8 cellular contexts compared by ENCODE assay signal in the genomic region with DNA sequence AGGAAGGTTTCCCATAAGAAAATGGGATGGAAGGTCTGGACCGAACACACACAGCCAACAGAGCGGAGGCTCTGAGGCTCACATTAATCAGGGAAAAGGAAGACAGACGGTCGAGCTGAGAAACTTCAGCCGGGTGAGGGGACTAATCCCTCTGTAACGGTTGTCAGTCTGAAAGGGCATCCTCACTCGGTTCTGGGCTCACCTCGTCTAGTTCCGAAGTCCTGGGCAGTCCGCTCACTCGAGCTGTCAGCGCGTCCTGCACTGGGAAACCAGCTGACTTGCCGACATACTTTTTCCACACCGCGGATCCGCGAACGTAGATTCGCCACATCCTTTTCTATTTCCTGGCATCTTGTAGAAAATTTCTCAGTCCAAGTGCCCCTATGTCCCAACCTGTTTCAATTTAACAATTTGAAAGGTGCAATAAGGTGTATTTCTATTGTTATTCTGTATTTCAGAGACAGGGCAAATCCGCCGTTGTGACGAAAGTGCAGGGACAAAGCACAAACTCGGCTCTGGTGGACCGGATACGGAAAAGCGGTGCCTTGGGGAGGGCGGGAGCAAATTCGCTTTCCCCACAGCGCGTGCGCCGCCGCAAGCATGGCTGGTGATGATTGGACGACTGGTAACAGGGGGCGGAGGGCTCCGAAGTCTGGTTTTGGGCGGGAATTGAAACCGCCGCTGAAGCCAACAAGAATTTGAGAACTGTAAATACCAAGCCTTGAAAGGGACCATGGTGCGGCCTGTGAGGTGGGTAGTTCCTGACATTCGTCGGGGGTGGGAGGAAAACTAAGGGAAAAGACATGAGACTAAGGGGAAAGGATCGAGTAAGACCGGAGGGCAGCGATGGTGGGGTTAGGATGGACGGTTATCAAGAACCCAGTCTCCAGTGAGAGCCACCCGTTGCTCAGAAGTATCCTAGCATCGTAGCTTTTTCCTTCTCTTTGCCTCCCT. TPM values are rescaled to one million over a fixed set of nuclear protein-coding genes. Genes with fewer than 3 reads are reported as not detected.
DNase-seq lines count a peak whose midpoint lies in the region; ATAC-seq and TF ChIP-seq lines count a peak whose summit lies in the region.

A gene with protein sequence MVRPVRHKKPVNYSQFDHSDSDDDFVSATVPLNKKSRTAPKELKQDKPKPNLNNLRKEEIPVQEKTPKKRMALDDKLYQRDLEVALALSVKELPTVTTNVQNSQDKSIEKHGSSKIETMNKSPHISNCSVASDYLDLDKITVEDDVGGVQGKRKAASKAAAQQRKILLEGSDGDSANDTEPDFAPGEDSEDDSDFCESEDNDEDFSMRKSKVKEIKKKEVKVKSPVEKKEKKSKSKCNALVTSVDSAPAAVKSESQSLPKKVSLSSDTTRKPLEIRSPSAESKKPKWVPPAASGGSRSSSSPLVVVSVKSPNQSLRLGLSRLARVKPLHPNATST (plus strand): TSS at position 684 of the 954 bp plus-strand sequence. CDS start 50 bp downstream, at position 734.

- TF ChIP-seq CTCF in right atrium auricular region (IDR thresholded peaks at IDR 0.05) (no peak), psoas muscle (IDR thresholded peaks at IDR 0.05) (no peak), uterus (IDR thresholded peaks at IDR 0.05) (peak in 1 of 4 experiments; percentile 17)

- H3K27me3 ChIP-seq in right atrium auricular region = no peaks in the 10 kb centered on the region
- H3K27me3 ChIP-seq in psoas muscle (ENCODE audit: insufficient read depth in 3 of 3, low read length in 2 of 3) = no peaks in the 10 kb centered on the region
- no peaks in the 10 kb centered on the region for H3K27me3 ChIP-seq in uterus

- peak within 1 kb of the TSS; percentile 92 to 94 for H3K27ac ChIP-seq in right atrium auricular region
- peak within 1 kb of the TSS; percentile 95 for H3K27ac ChIP-seq in psoas muscle
- H3K27ac ChIP-seq in uterus = peak within 1 kb of the TSS; percentile 93 to 98

- intact Hi-C loops in T-helper 2 cell treated with Interferon-gamma antibody and Interleukin-4, amounts not matched to agents 100 ng/mL and 5 ng/mL, for 36 hours (cut with micrococcal nuclease) = loop anchor here (1.0 to 10.0 kb wide), 9 partner anchors 32 to 665 kb away; partner anchors contain the start of genes AKAP3, NDUFA9 and PARP11
- intact Hi-C loops in psoas muscle (cut with DNase I) = loop anchor here in 1 of 2 donors (10.0 kb wide), 2 partner anchors 116 to 654 kb away; no protein-coding TSS in a partner anchor
- intact Hi-C loops in uterus (cut with DNase I; ENCODE audit: low total_unique reads) = no loop called here

- 0% methylated on average over 49 of the region's 49 CpGs for WGBS in psoas muscle, 3 donors

- peak; percentile 89 for ATAC-seq in GM18498 (IDR thresholded peaks at IDR 0.05; ENCODE audit: unreplicated experiment)
- peak; percentile 81 for ATAC-seq in HG02943 (IDR thresholded peaks at IDR 0.05; ENCODE audit: low read depth, unreplicated experiment)
- peak; percentile 100 for ATAC-seq in psoas muscle

- H3K36me3 ChIP-seq in right atrium auricular region = no peaks in the 10 kb centered on the region
- H3K36me3 ChIP-seq in psoas muscle (ENCODE audit: insufficient read depth in 1 of 2, low read depth in 1 of 2) = peaks cover 0 to 26% of the 10 kb centered on the region in 2 donors
- H3K36me3 ChIP-seq in uterus = no peaks in the 10 kb centered on the region

- H3K9me3 ChIP-seq in right atrium auricular region = no peaks in the 10 kb centered on the region
- H3K9me3 ChIP-seq in psoas muscle = no peaks in the 10 kb centered on the region
- no peaks in the 10 kb centered on the region for H3K9me3 ChIP-seq in uterus

- DNase-seq in NCI-H187 treated with DMSO at 0.1 percent for 48 hours (lab: John Stamatoyannopoulos, UW) (peak; percentile 81), anterior cingulate cortex (lab: John Stamatoyannopoulos, UW) (peak; percentile 53 to 97 (median 91)), right atrium auricular region (ENCODE audit: low spot score) (peak; percentile 95), psoas muscle (peak; percentile 95 to 98), uterus (peak; percentile 92 to 94)

- peak within 1 kb of the TSS; percentile 62 to 76 for H3K4me3 ChIP-seq in right atrium auricular region
- peak within 1 kb of the TSS; percentile 80 for H3K4me3 ChIP-seq in psoas muscle
- H3K4me3 ChIP-seq in uterus = peak within 1 kb of the TSS; percentile 65 to 88

- H3K4me1 ChIP-seq in right atrium auricular region (peaks cover 0 to 18% of the 10 kb centered on the region in 2 donors), psoas muscle (peaks cover 9% of the 10 kb centered on the region), uterus (peaks cover 5 to 11% of the 10 kb centered on the region in 2 donors)

- TF ChIP-seq POLR2A in uterus (IDR thresholded peaks at IDR 0.05) = peak in 1 of 2 donors; percentile 13

RNA-seq across cellular contexts. Expression of the gene that starts here (rescaled TPM):
- 39.6 and 43.4 TPM in 2 replicates for total RNA-seq in T-helper 2 cell treated with Interferon-gamma antibody and Interleukin-4, amounts not matched to agents 100 ng/mL and 5 ng/mL, for 36 hours
- total RNA-seq in right atrium auricular region (1 to 10 TPM in 1 of 2 donors, under 1 TPM in 1; 0.86 to 1.3 TPM), psoas muscle (under 1 TPM; 0.38 to 0.92 (median 0.44) TPM), uterus (10 to 100 TPM in 1 of 4 donors, 1 to 10 TPM in 1, not detected in 2; 1.3 to 22.8 TPM)
- polyA plus RNA-seq in psoas muscle = under 1 TPM; 0.48 to 0.98 (median 0.75) TPM

Comparison
In these comparisons a context has a peak if more than half of its experiments do, and no peak if none do; other contexts are left out.
1. Peak in every context shown above with its lines: DNase-seq, ATAC-seq, H3K4me3 ChIP-seq and H3K27ac ChIP-seq.
2. Peak in DNase-seq, ATAC-seq, H3K4me3 ChIP-seq and H3K27ac ChIP-seq in psoas muscle; RNA of the gene not detected or under 1 TPM.